In the genomic region with DNA sequence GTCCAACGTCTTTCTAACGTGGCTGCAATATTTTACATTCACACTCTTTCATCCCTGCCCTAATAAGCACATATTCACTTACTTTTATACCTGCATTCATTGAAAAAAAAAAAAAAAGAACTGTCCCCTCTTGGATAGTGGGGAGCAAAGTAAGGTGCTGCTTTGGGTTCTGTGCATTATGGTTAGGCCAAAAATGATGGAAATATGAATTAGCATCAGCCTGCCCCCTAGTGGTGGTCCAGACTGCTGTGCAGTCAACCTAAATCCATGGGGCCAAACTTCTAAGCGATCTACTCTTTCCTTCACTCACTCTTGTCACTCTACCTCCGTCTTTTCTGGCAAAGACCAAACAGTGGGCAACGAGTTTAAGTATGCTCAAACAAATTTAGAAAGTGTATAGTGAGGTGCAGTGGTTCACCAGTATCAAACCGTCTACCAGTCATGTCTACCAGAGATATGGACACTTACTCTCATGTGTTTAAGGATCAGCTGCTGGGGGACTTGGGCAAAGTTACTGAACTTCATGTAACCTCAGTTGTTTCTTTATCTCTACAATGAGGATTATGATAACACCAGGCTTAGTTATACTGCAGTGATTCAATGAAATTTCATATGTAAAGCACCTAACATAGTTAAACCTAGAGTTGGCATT, we compare ENCODE assay signal across 8 cellular contexts.
DNase-seq lines count a peak whose midpoint lies in the region; ATAC-seq, FAIRE-seq and TF ChIP-seq lines count a peak whose summit lies in the region.

No MANE protein-coding gene starts in this region.

- H3K4me3 Mint-ChIP-seq in neural crest cell: no peak overlapping the region

- FAIRE-seq in RCC 7860 (lab: Jason Lieb, UNC): no peak

- CTCF ChIA-PET in PC-9 (lab: Charles Lee): no interaction called here

- H3K4me1 Mint-ChIP-seq in neural crest cell: no peaks in the 10 kb centered on the region

- H3K79me2 ChIP-seq in PC-9 (ENCODE audit: low read depth): no peaks in the 10 kb centered on the region

- no peaks in the 10 kb centered on the region for H3K36me3 ChIP-seq in PC-9 (ENCODE audit: low read depth)

- H3K4me1 ChIP-seq in PC-9 (replicated peaks; ENCODE audit: insufficient read depth): no peaks in the 10 kb centered on the region

- H3K27me3 ChIP-seq in PC-9 (ENCODE audit: insufficient read depth, low read depth) (no peaks in the 10 kb centered on the region), dorsolateral prefrontal cortex (peaks cover 0 to 4% (median 0%) of the 10 kb centered on the region in 45 donors)

- H3K4me3 ChIP-seq in PC-9 (no peak overlapping the region), dorsolateral prefrontal cortex (no peak overlapping the region)

- BruUV-seq in PC-9 (replicated peaks; lab: Mats Ljungman, UMichigan): no TSS peak

- no peaks in the 10 kb centered on the region for H3F3A ChIP-seq in PC-9 (ENCODE audit: insufficient read depth, low read depth)

- POLR2A ChIA-PET in PC-9 (lab: Charles Lee; ENCODE audit: unreplicated experiment): no interaction called here

- H3K27ac Mint-ChIP-seq in neural crest cell (ENCODE audit: unreplicated experiment): no peak overlapping the region

- TF ChIP-seq CTCF in PC-9 (conservative IDR thresholded peaks at IDR 0.05): peak; percentile 88
- TF ChIP-seq CTCF in dorsolateral prefrontal cortex (IDR thresholded peaks at IDR 0.05 in 54 of 56, conservative IDR thresholded peaks at IDR 0.05 in 2 of 56; ENCODE audit: low read depth in 1 of 56, partially characterized antibody in 56 of 56): peak; percentile 51 to 81 (median 73)
- peak; percentile 84 for TF ChIP-seq CTCF in neural crest cell (conservative IDR thresholded peaks at IDR 0.05)

- H4K20me1 ChIP-seq in PC-9 (ENCODE audit: insufficient read depth): no peaks in the 10 kb centered on the region

- no peak overlapping the region for H2AFZ ChIP-seq in PC-9

- intact Hi-C loops in PC-9 (cut with micrococcal nuclease; ENCODE audit: unreplicated experiment): loop anchor here (10.0 kb wide), 1 partner anchor 1565 kb away; no protein-coding TSS in a partner anchor
- intact Hi-C loops in dorsolateral prefrontal cortex (cut with DNase I): loop anchor here in 1 of 2 donors (5.0 kb wide), 1 partner anchor 1497 kb away; no protein-coding TSS in a partner anchor

- ATAC-seq in GM19043 (IDR thresholded peaks at IDR 0.05; ENCODE audit: low read depth, unreplicated experiment) (peak; percentile 79), HG03108 (IDR thresholded peaks at IDR 0.05; ENCODE audit: unreplicated experiment) (peak; percentile 64)

- DNase-seq in DMS53 treated with DMSO at 0.1 percent for 48 hours (lab: John Stamatoyannopoulos, UW; ENCODE audit: unreplicated experiment) (peak; percentile 2), PC-9 (peak in 1 of 2 experiments; percentile 15), dorsolateral prefrontal cortex (peak in 3 of 10 donors; percentile 5 to 45 (median 15)), neural crest cell (ENCODE audit: low read depth, low spot score) (peak; percentile 43), RCC 7860 (ENCODE audit: low spot score) (no peak), activated gamma-delta T cell (lab: John Stamatoyannopoulos, UW) (no peak)

- H3K27ac ChIP-seq in PC-9 (no peak overlapping the region), dorsolateral prefrontal cortex (no peak overlapping the region)

- H3K27me3 Mint-ChIP-seq in neural crest cell (ENCODE audit: low read depth): no peaks in the 10 kb centered on the region

- no peaks in the 10 kb centered on the region for H3K9me3 ChIP-seq in PC-9 (ENCODE audit: insufficient read depth, low read depth)

- H3K9me3 Mint-ChIP-seq in neural crest cell: no peaks in the 10 kb centered on the region

- no peaks in the 10 kb centered on the region; the same call in 1 of the 2 replicates for H3K9me2 ChIP-seq in PC-9 (ENCODE audit: insufficient read depth)

- no peak overlapping the region for H3K4me2 ChIP-seq in PC-9

- H3K36me3 Mint-ChIP-seq in neural crest cell (ENCODE audit: low read depth): no peaks in the 10 kb centered on the region

Comparison
In these comparisons a context has a peak if more than half of its experiments do, and no peak if none do; other contexts are left out.
1. DNase-seq: peak in DMS53 treated with DMSO at 0.1 percent for 48 hours (single experiment) and neural crest cell (single experiment); none in RCC 7860 (single experiment) and activated gamma-delta T cell (single experiment).
2. Peak in every context shown above with its lines, with median percentiles within 50 percentile points of each other: CTCF ChIP-seq.